16 cellular contexts compared by ENCODE assay signal in the genomic region with DNA sequence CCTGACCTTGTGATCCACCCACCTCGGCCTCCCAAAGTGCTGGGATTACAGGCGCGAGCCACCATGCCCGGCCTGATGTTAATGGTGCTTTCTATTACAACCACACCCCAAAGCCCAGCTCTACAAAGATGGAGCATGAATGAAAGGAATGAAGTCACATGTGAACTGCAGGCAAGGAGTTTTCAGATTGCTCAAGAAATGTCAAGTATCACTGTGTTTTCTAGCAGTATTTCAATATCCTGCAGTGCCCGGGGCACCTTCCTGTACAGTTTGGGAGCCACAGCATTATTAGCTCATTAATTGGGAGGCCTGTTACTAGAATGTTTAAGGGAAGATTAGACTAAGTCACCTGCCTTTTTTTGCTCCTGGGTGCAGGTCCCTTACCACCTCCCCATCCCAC. TPM values are rescaled to one million over a fixed set of nuclear protein-coding genes. Genes with fewer than 3 reads are reported as not detected.
A peak's percentile ranks its signal among the peaks of the same experiment; 100 is the strongest.
DNase-seq lines count a peak whose midpoint lies in the region; ATAC-seq, FAIRE-seq and TF ChIP-seq lines count a peak whose summit lies in the region.
"Had no signal": no experiment of that assay in that cellular context is flagged by ENCODE, and none has a peak within 500 bp of the region (broad histone marks: within the 10 kb centered on the region; RNA-seq: fewer than 3 reads in every experiment).

No MANE protein-coding gene starts in this region.

- H3K4me3 ChIP-seq in PC-9 (no peak overlapping the region), endothelial cell of umbilical vein (replicated peaks in 1 of 3; ENCODE audit: insufficient read depth in 1 of 3, low read depth in 1 of 3, low read length in 3 of 3) (no peak overlapping the region), mesenchymal stem cell (ENCODE audit: insufficient read depth in 1 of 2, low read depth in 1 of 2, low read length in 2 of 2) (no peak overlapping the region)
- H3K4me3 ChIP-seq: A549, GM23338 had no signal

- H4K20me1 ChIP-seq in PC-9 (ENCODE audit: insufficient read depth) (no peaks in the 10 kb centered on the region), endothelial cell of umbilical vein (replicated peaks; ENCODE audit: control insufficient read depth, extremely low read depth, insufficient read depth, low read length) (no peaks in the 10 kb centered on the region)

- H2BK5ac ChIP-seq in mesenchymal stem cell (ENCODE audit: low read depth, low read length, poor library complexity, severe bottlenecking): no peak overlapping the region

- H2AK5ac ChIP-seq in mesenchymal stem cell (ENCODE audit: low read length, severe bottlenecking): peak overlapping the region; percentile 97

- H3K79me2 ChIP-seq in PC-9 (ENCODE audit: low read depth) (no peaks in the 10 kb centered on the region), endothelial cell of umbilical vein (ENCODE audit: control insufficient read depth, insufficient read depth, low read length) (no peaks in the 10 kb centered on the region)

- H3K9me3 ChIP-seq in PC-9 (ENCODE audit: insufficient read depth, low read depth): no peaks in the 10 kb centered on the region
- H3K9me3 ChIP-seq in endothelial cell of umbilical vein (replicated peaks; ENCODE audit: control insufficient read depth, insufficient read depth, low read length): no peaks in the 10 kb centered on the region
- no peaks in the 10 kb centered on the region for H3K9me3 ChIP-seq in mesenchymal stem cell (ENCODE audit: control insufficient read depth, low read length)
- H3K9me3 ChIP-seq: A549, BE2C had no signal

- H3K36me3 ChIP-seq in PC-9 (ENCODE audit: low read depth) (no peaks in the 10 kb centered on the region), endothelial cell of umbilical vein (ENCODE audit: control insufficient read depth in 2 of 2, extremely low read depth in 1 of 2, insufficient read depth in 2 of 2, low read length in 2 of 2) (peaks cover 2 to 3% of the 10 kb centered on the region in 2 experiments), mesenchymal stem cell (ENCODE audit: control insufficient read depth in 1 of 2, insufficient read depth in 2 of 2, low read depth in 1 of 2, low read length in 2 of 2) (peaks cover 0 to 30% of the 10 kb centered on the region in 2 experiments)

- no peak overlapping the region for H4K91ac ChIP-seq in mesenchymal stem cell (ENCODE audit: low read length)

- no peak overlapping the region for H3K14ac ChIP-seq in mesenchymal stem cell (ENCODE audit: low read length in 2 of 2)

- peak; percentile 22 for DNase-seq in EL
- no peak for DNase-seq in PC-9
- no peak for DNase-seq in endothelial cell of umbilical vein (ENCODE audit: low read depth, low spot score)
- no peak for DNase-seq in mesenchymal stem cell
- DNase-seq in sciatic nerve (ENCODE audit: low spot score): no peak
- DNase-seq: BE2C; CD4-positive, alpha-beta memory T cell; DMS53; H7; KG1 had no signal

- H3K27me3 ChIP-seq in PC-9 (ENCODE audit: insufficient read depth, low read depth) (no peaks in the 10 kb centered on the region), endothelial cell of umbilical vein (ENCODE audit: control insufficient read depth in 2 of 2, insufficient read depth in 2 of 2, low read length in 2 of 2) (no peaks in the 10 kb centered on the region), mesenchymal stem cell (ENCODE audit: control insufficient read depth in 1 of 2, insufficient read depth in 1 of 2, low read length in 2 of 2) (no peaks in the 10 kb centered on the region)
- H3K27me3 ChIP-seq: BE2C had no signal

- POLR2A ChIA-PET in PC-9 (lab: Charles Lee; ENCODE audit: unreplicated experiment): no interaction called here
- POLR2A ChIA-PET in endothelial cell of umbilical vein (lab: Charles Lee): interaction anchor here (0.9 kb wide), 1 partner anchor 41 kb away, joined by 3 read pairs; the partner anchor contains the start of genes CASP3 and PRIMPOL

- H3F3A ChIP-seq in PC-9 (ENCODE audit: insufficient read depth, low read depth): peaks cover 19% of the 10 kb centered on the region

- H2AFZ ChIP-seq in PC-9 (no peak overlapping the region), endothelial cell of umbilical vein (ENCODE audit: low read depth, low read length) (no peak overlapping the region), mesenchymal stem cell (ENCODE audit: low read depth, low read length) (no peak overlapping the region)
- H2AFZ ChIP-seq: GM23338 had no signal

- H4K8ac ChIP-seq in mesenchymal stem cell (ENCODE audit: low read length): no peak overlapping the region

- H3K18ac ChIP-seq in mesenchymal stem cell (ENCODE audit: low read depth in 1 of 2, low read length in 2 of 2): no peak overlapping the region

- H3K79me1 ChIP-seq in mesenchymal stem cell (replicated peaks; ENCODE audit: low read length, poor library complexity, severe bottlenecking): peaks cover 2% of the 10 kb centered on the region

- H3K9ac ChIP-seq in endothelial cell of umbilical vein (replicated peaks; ENCODE audit: extremely low read depth, insufficient read depth, low read length) (no peak overlapping the region), mesenchymal stem cell (ENCODE audit: low read length) (no peak overlapping the region)

- no peak overlapping the region for H3K4me2 ChIP-seq in PC-9
- H3K4me2 ChIP-seq in endothelial cell of umbilical vein (ENCODE audit: insufficient read depth, low read length): no peak overlapping the region
- no peak overlapping the region for H3K4me2 ChIP-seq in mesenchymal stem cell (ENCODE audit: low read length, poor library complexity, severe bottlenecking)
- H3K4me2 ChIP-seq: A549, GM23338 had no signal

- TF ChIP-seq CTCF in PC-9 (conservative IDR thresholded peaks at IDR 0.05) (no peak), endothelial cell of umbilical vein (IDR thresholded peaks at IDR 0.05; ENCODE audit: extremely low read depth in 1 of 2, insufficient read depth in 1 of 2, low read depth in 1 of 2, low read length in 2 of 2) (no peak)

- BruUV-seq in PC-9 (replicated peaks; lab: Mats Ljungman, UMichigan) (no TSS peak), endothelial cell of umbilical vein (replicated peaks; lab: Mats Ljungman, UMichigan) (no TSS peak)

- no peak overlapping the region for H2BK15ac ChIP-seq in mesenchymal stem cell (ENCODE audit: low read depth, poor library complexity, severe bottlenecking)

- CTCF ChIA-PET in PC-9 (lab: Charles Lee): no interaction called here
- CTCF ChIA-PET in endothelial cell of umbilical vein (lab: Charles Lee): interaction anchor here (1.7 kb wide), 1 partner anchor 426 kb away, joined by 6 read pairs; no protein-coding TSS in a partner anchor

- dilution Hi-C loops in endothelial cell of umbilical vein (cut with MboI; ENCODE audit: extremely low pct_ligation_motif_present, low sequenced_read_pairs): no loop called here

- H3K23ac ChIP-seq in mesenchymal stem cell (ENCODE audit: low read length in 2 of 2): no peak overlapping the region

- H3K27ac ChIP-seq in PC-9 (0 out of 2 replicates have a peak overlapping the region, but pooled peaks have one; percentile 19), endothelial cell of umbilical vein (ENCODE audit: insufficient read depth, low read depth, low read length) (peak overlapping the region; percentile 12), mesenchymal stem cell (ENCODE audit: low read length, poor library complexity, severe bottlenecking) (no peak overlapping the region)
- H3K27ac ChIP-seq: C4-2B had no signal

- WGBS in mesenchymal stem cell: 94% methylated on average over 2 of the region's 5 CpGs

- H3K9me2 ChIP-seq in PC-9 (ENCODE audit: insufficient read depth): no peaks in the 10 kb centered on the region

- no peak for TF ChIP-seq POLR2A in endothelial cell of umbilical vein (IDR thresholded peaks at IDR 0.05; ENCODE audit: low read depth, low read length)

- ATAC-seq in GM21576 (IDR thresholded peaks at IDR 0.05; ENCODE audit: unreplicated experiment) (no peak), sciatic nerve (no peak), GM19324 (IDR thresholded peaks at IDR 0.05; ENCODE audit: low FRiP score, unreplicated experiment) (no peak)
- ATAC-seq: GM23338 had no signal

- peaks cover 17% of the 10 kb centered on the region for H3K4me1 ChIP-seq in PC-9 (replicated peaks; ENCODE audit: insufficient read depth)
- peaks cover 18% of the 10 kb centered on the region for H3K4me1 ChIP-seq in endothelial cell of umbilical vein (ENCODE audit: control insufficient read depth, extremely low read depth, insufficient read depth, low read length)
- H3K4me1 ChIP-seq in mesenchymal stem cell (ENCODE audit: control insufficient read depth, insufficient read depth, low read depth, low read length): peaks cover 6% of the 10 kb centered on the region

- H2BK120ac ChIP-seq in mesenchymal stem cell (ENCODE audit: low read depth, low read length): no peak overlapping the region

- no peak for FAIRE-seq in endothelial cell of umbilical vein (lab: Jason Lieb, UNC)
- FAIRE-seq: A549, GM12891 had no signal

- H3K4ac ChIP-seq in mesenchymal stem cell (ENCODE audit: low read depth in 1 of 2, low read length in 2 of 2): no peak overlapping the region

- intact Hi-C loops in PC-9 (cut with micrococcal nuclease; ENCODE audit: unreplicated experiment) (loop anchor here (2.0 to 10.0 kb wide), 4 partner anchors 43 to 425 kb away; no protein-coding TSS in a partner anchor), endothelial cell of umbilical vein (cut with micrococcal nuclease) (loop anchor here (1.0 kb wide), 1 partner anchor 40 kb away; no protein-coding TSS in a partner anchor), sciatic nerve (cut with DNase I) (no loop called here)

- no peaks in the 10 kb centered on the region for H3K9me1 ChIP-seq in endothelial cell of umbilical vein (replicated peaks; ENCODE audit: control insufficient read depth, extremely low read depth, insufficient read depth, low read length)

- no peak overlapping the region for H2BK12ac ChIP-seq in mesenchymal stem cell (ENCODE audit: low read length in 2 of 2)

RNA-seq across cellular contexts. Expression of gene PRIMPOL, which starts 40.1 kb away (rescaled TPM):
- total RNA-seq in PC-9 (2021) (23.2 and 29.5 TPM in 2 replicates), endothelial cell of umbilical vein (11.1 and 13.6 TPM in 2 replicates), sciatic nerve (30.9 TPM)
- polyA plus RNA-seq in endothelial cell of umbilical vein: 3.6 and 5.9 TPM in 2 replicates
- polyA plus RNA-seq in endothelial cell of umbilical vein (2011; cell fraction: cytosol; rRNA removed): 6.5 and 6.6 TPM in 2 replicates
- polyA plus RNA-seq in endothelial cell of umbilical vein (2011; cell fraction: nucleus; rRNA removed): 11.2 and 12.4 TPM in 2 replicates
- polyA plus RNA-seq in endothelial cell of umbilical vein (2012): 10.3 and 10.4 TPM in 2 replicates
- polyA minus RNA-seq in endothelial cell of umbilical vein: 2.0 and 2.9 TPM in 2 replicates
- 5.5 TPM for polyA minus RNA-seq in endothelial cell of umbilical vein (2011; cell fraction: cytosol; rRNA and poly(A)+ RNA removed)
- polyA minus RNA-seq in endothelial cell of umbilical vein (2011; cell fraction: nucleus; rRNA and poly(A)+ RNA removed): 2.6 and 4.8 TPM in 2 replicates
- 3.9 TPM for polyA plus RNA-seq in mesenchymal stem cell (2013, experiment 1 of 2)
- 4.3 TPM for polyA plus RNA-seq in mesenchymal stem cell (2013, experiment 2 of 2)

RNA-seq across cellular contexts. Expression of gene CASP3, which starts 40.4 kb away (rescaled TPM):
- total RNA-seq in PC-9 (2021) (33.5 and 35.7 TPM in 2 replicates), endothelial cell of umbilical vein (54.5 and 66.1 TPM in 2 replicates), sciatic nerve (17.6 TPM)
- polyA plus RNA-seq in endothelial cell of umbilical vein: 17.9 and 26.0 TPM in 2 replicates
- polyA plus RNA-seq in endothelial cell of umbilical vein (2011; cell fraction: cytosol; rRNA removed): 30.9 and 31.4 TPM in 2 replicates
- 27.7 and 41.8 TPM in 2 replicates for polyA plus RNA-seq in endothelial cell of umbilical vein (2011; cell fraction: nucleus; rRNA removed)
- polyA plus RNA-seq in endothelial cell of umbilical vein (2012): 45.2 and 68.0 TPM in 2 replicates
- 18.8 and 21.0 TPM in 2 replicates for polyA minus RNA-seq in endothelial cell of umbilical vein
- 8.2 TPM for polyA minus RNA-seq in endothelial cell of umbilical vein (2011; cell fraction: cytosol; rRNA and poly(A)+ RNA removed)
- polyA minus RNA-seq in endothelial cell of umbilical vein (2011; cell fraction: nucleus; rRNA and poly(A)+ RNA removed): 11.9 and 17.1 TPM in 2 replicates
- polyA plus RNA-seq in mesenchymal stem cell (2013, experiment 1 of 2): 17.8 TPM
- 19.5 TPM for polyA plus RNA-seq in mesenchymal stem cell (2013, experiment 2 of 2)

RNA-seq across cellular contexts. Expression of gene CENPU, which starts 44.2 kb away (rescaled TPM):
- total RNA-seq in PC-9 (2021) (25.5 and 47.7 TPM in 2 replicates), endothelial cell of umbilical vein (35.6 and 37.9 TPM in 2 replicates), sciatic nerve (1.7 TPM)
- polyA plus RNA-seq in endothelial cell of umbilical vein: 5.2 and 7.0 TPM in 2 replicates
- 18.1 and 19.5 TPM in 2 replicates for polyA plus RNA-seq in endothelial cell of umbilical vein (2011; cell fraction: cytosol; rRNA removed)
- polyA plus RNA-seq in endothelial cell of umbilical vein (2011; cell fraction: nucleus; rRNA removed): 22.5 and 36.5 TPM in 2 replicates
- 9.1 and 22.3 TPM in 2 replicates for polyA plus RNA-seq in endothelial cell of umbilical vein (2012)
- 3.8 TPM in 2 replicates for polyA minus RNA-seq in endothelial cell of umbilical vein
- polyA minus RNA-seq in endothelial cell of umbilical vein (2011; cell fraction: cytosol; rRNA and poly(A)+ RNA removed): 11.8 TPM
- 14.0 and 23.4 TPM in 2 replicates for polyA minus RNA-seq in endothelial cell of umbilical vein (2011; cell fraction: nucleus; rRNA and poly(A)+ RNA removed)
- polyA plus RNA-seq in mesenchymal stem cell (2013, experiment 1 of 2): 6.4 TPM
- 6.5 TPM for polyA plus RNA-seq in mesenchymal stem cell (2013, experiment 2 of 2)
